Comparison of ENCODE assay signal across 1 cellular context in genomic region chr3:110314512-110315114, GRCh38.
A peak's percentile ranks its signal among the peaks of the same experiment; 100 is the strongest.
TF ChIP-seq lines count a peak whose summit lies in the region.

No MANE protein-coding gene starts in this region.

TF ChIP-seq in HepG2, 621 proteins besides CTCF, POLR2A, EP300 and RAD21 (continued from another document):
- peak; percentile 63; the same call in 1 of the 2 replicates for TF ChIP-seq RXRB (CRISPR knock-in tag; IDR thresholded peaks at IDR 0.05; ENCODE audit: borderline replicate concordance)
- TF ChIP-seq PRDM15 (CRISPR knock-in tag; IDR thresholded peaks at IDR 0.05): no peak
- no peak for TF ChIP-seq ESRRA (CRISPR knock-in tag; IDR thresholded peaks at IDR 0.05; ENCODE audit: low read depth)
- TF ChIP-seq GATAD2A (CRISPR knock-in tag; IDR thresholded peaks at IDR 0.05): 0 out of 2 replicates have a peak, but pooled peaks have one; percentile 14
- TF ChIP-seq NFE2L1 (CRISPR knock-in tag; IDR thresholded peaks at IDR 0.05; ENCODE audit: borderline replicate concordance): no peak
- TF ChIP-seq IRF2 (CRISPR knock-in tag; IDR thresholded peaks at IDR 0.05): no peak
- no peak for TF ChIP-seq ERF (CRISPR knock-in tag; IDR thresholded peaks at IDR 0.05)
- peak; percentile 66 for TF ChIP-seq ARID5B (CRISPR knock-in tag; IDR thresholded peaks at IDR 0.05)
- no peak for TF ChIP-seq ZNF704 (CRISPR knock-in tag; IDR thresholded peaks at IDR 0.05; ENCODE audit: borderline replicate concordance)
- 0 out of 2 replicates have a peak, but pooled peaks have one; percentile 41 for TF ChIP-seq THYN1 (CRISPR knock-in tag; IDR thresholded peaks at IDR 0.05; ENCODE audit: borderline replicate concordance, low read depth)
- peak; percentile 23; the same call in 1 of the 2 replicates for TF ChIP-seq FOXK1 (CRISPR knock-in tag; IDR thresholded peaks at IDR 0.05; ENCODE audit: borderline replicate concordance, low read depth)
- peak; percentile 83 for TF ChIP-seq RARA (CRISPR knock-in tag; IDR thresholded peaks at IDR 0.05)
- TF ChIP-seq THRA (CRISPR knock-in tag; IDR thresholded peaks at IDR 0.05; ENCODE audit: borderline replicate concordance): peak; percentile 36; the same call in 1 of the 2 replicates
- TF ChIP-seq SP4 (CRISPR knock-in tag; IDR thresholded peaks at IDR 0.05): no peak
- no peak for TF ChIP-seq RFXAP (CRISPR knock-in tag; IDR thresholded peaks at IDR 0.05; ENCODE audit: borderline replicate concordance)
- no peak for TF ChIP-seq ZNF460 (CRISPR knock-in tag; IDR thresholded peaks at IDR 0.05; ENCODE audit: borderline replicate concordance)
- TF ChIP-seq HMG20A (CRISPR knock-in tag; IDR thresholded peaks at IDR 0.05; ENCODE audit: borderline replicate concordance): peak; percentile 29; the same call in 1 of the 2 replicates
- TF ChIP-seq ZNF3 (CRISPR knock-in tag; IDR thresholded peaks at IDR 0.05): no peak
- TF ChIP-seq ZNF143 (CRISPR knock-in tag; IDR thresholded peaks at IDR 0.05): no peak
- TF ChIP-seq KDM1A (CRISPR knock-in tag; IDR thresholded peaks at IDR 0.05): no peak
- peak; percentile 85 for TF ChIP-seq TBL1XR1 (IDR thresholded peaks at IDR 0.05; ENCODE audit: borderline replicate concordance, low read length, partially characterized antibody)
- TF ChIP-seq ZNF792 (CRISPR knock-in tag; IDR thresholded peaks at IDR 0.05): no peak
- no peak for TF ChIP-seq AGO2 (optimal IDR thresholded peaks at IDR 0.05; ENCODE audit: low read depth, low read length)
- TF ChIP-seq GATAD1 (CRISPR knock-in tag; IDR thresholded peaks at IDR 0.05): 0 out of 2 replicates have a peak, but pooled peaks have one; percentile 26
- TF ChIP-seq BRCA1 (CRISPR knock-in tag; IDR thresholded peaks at IDR 0.05): no peak
- TF ChIP-seq ZBTB44 (CRISPR knock-in tag; IDR thresholded peaks at IDR 0.05): no peak
- no peak for TF ChIP-seq ZNF234 (CRISPR knock-in tag; conservative IDR thresholded peaks at IDR 0.05)
- TF ChIP-seq ZNF777 (CRISPR knock-in tag; IDR thresholded peaks at IDR 0.05): no peak
- 0 out of 2 replicates have a peak, but pooled peaks have one; percentile 50 for TF ChIP-seq FOXO1 (CRISPR knock-in tag; IDR thresholded peaks at IDR 0.05)
- no peak; the same call in 1 of the 2 replicates for TF ChIP-seq SALL1 (CRISPR knock-in tag; IDR thresholded peaks at IDR 0.05)
